Comparison of ENCODE assay signal across 27 cellular contexts in genomic region chr10:75088640-75089039, GRCh38.
"Had no signal": no experiment of that assay in that cellular context is flagged by ENCODE, and none has a peak within 500 bp of the region (broad histone marks: within the 10 kb centered on the region; RNA-seq: fewer than 3 reads in every experiment).

No MANE protein-coding gene starts in this region.

- H3K27me3 ChIP-seq: stomach, suprapubic skin, testis, thyroid gland, tibial artery, tibial nerve, upper lobe of left lung, upper lobe of right lung, uterus, vagina had no signal

- DNase-seq: stimulated activated CD4-positive, alpha-beta T cell treated with anti-CD3 and anti-CD28 coated beads, Interleukin-2, amount 100 ng/mL, for 48 hours; stimulated activated CD4-positive, alpha-beta T cell treated with anti-CD3 and anti-CD28 coated beads, Interleukin-4, amount 100 ng/mL, for 1 hour; stimulated activated CD4-positive, alpha-beta T cell treated with anti-CD3 and anti-CD28 coated beads, Interleukin-4, amount 100 ng/mL, for 24 hours; stimulated activated CD4-positive, alpha-beta T cell treated with anti-CD3 and anti-CD28 coated beads, Interleukin-4, amount 100 ng/mL, for 4 hours; stimulated activated CD8-positive, alpha-beta memory T cell treated with anti-CD3 and anti-CD28 coated beads, Interleukin-4, amount 100 ng/mL, for 48 hours; stimulated activated naive B cell treated with anti-CD40 and anti-IgM and Interleukin-4, amounts not matched to agents 10 μg/mL and 1 μg/mL and 100 μg/mL, for 72 hours; stimulated activated naive CD4-positive, alpha-beta T cell; stimulated activated naive CD4-positive, alpha-beta T cell treated with Interleukin-2 at 50 U/mL for 16 hours; stimulated activated naive CD8-positive, alpha-beta T cell treated with anti-CD3 and anti-CD28 coated beads, Interleukin-15, amount 100 ng/mL, for 72 hours; stimulated activated naive CD8-positive, alpha-beta T cell treated with anti-CD3 and anti-CD28 coated beads, Interleukin-15, Interleukin-2, amounts not matched to agents 100 U/mL and 50 U/mL, for 24 hours; stomach; substantia nigra; testis; thyroid gland; tibial artery; transverse colon; trophoblast cell; upper lobe of left lung; upper lobe of right lung; uterus had no signal

- H3K36me3 ChIP-seq: stomach, suprapubic skin, thoracic aorta, thyroid gland, tibial artery, tibial nerve, transverse colon, upper lobe of left lung, upper lobe of right lung, uterus, vagina had no signal

- FAIRE-seq: urothelium cell line had no signal

- H3K4me1 ChIP-seq: suprapubic skin, testis, thyroid gland, tibial artery, tibial nerve, transverse colon, upper lobe of left lung, upper lobe of right lung, uterus, vagina had no signal

- H3K9me3 ChIP-seq: stomach, suprapubic skin, testis, thoracic aorta, thyroid gland, tibial artery, tibial nerve, transverse colon, upper lobe of left lung, upper lobe of right lung, uterus, vagina had no signal

- ATAC-seq: stimulated activated effector memory CD8-positive, alpha-beta T cell treated with anti-CD3 and anti-CD28 coated beads, Interleukin-12 subunit alpha, Interleukin-12 subunit beta, amount 100 ng/mL, for 72 hours; stimulated activated memory B cell treated with anti-CD40 and anti-IgM and Interleukin-4, amounts not matched to agents 10 μg/mL and 1 μg/mL and 100 μg/mL, for 72 hours; stimulated activated naive B cell treated with anti-CD40 and anti-IgM and Interleukin-4, amounts not matched to agents 10 μg/mL and 1 μg/mL and 100 μg/mL, for 72 hours; stimulated activated naive CD8-positive, alpha-beta T cell treated with anti-CD3 and anti-CD28 coated beads, Interleukin-15, amount 100 ng/mL, for 72 hours; stimulated activated naive CD8-positive, alpha-beta T cell treated with anti-CD3 and anti-CD28 coated beads, Interleukin-15, Interleukin-2, amounts not matched to agents 100 U/mL and 50 U/mL, for 24 hours; upper lobe of right lung had no signal

- H3K4me3 ChIP-seq: stomach, suprapubic skin, testis, thoracic aorta, thyroid gland, tibial artery, tibial nerve, transverse colon, upper lobe of left lung, upper lobe of right lung, uterus, vagina had no signal

- H3K27ac ChIP-seq: stomach, suprapubic skin, testis, thoracic aorta, thyroid gland, tibial artery, tibial nerve, transverse colon, upper lobe of left lung, upper lobe of right lung, uterus, vagina had no signal
